17 cellular contexts compared by ENCODE assay signal in genomic region chr3:112027839-112028238, GRCh38. TPM values are rescaled to one million over a fixed set of nuclear protein-coding genes. Genes with fewer than 3 reads are reported as not detected.
DNase-seq lines count a peak whose midpoint lies in the region; ATAC-seq and TF ChIP-seq lines count a peak whose summit lies in the region.
"Had no signal": no experiment of that assay in that cellular context is flagged by ENCODE, and none has a peak within 500 bp of the region (broad histone marks: within the 10 kb centered on the region; RNA-seq: fewer than 3 reads in every experiment).

No MANE protein-coding gene starts in this region.

- H3K36me3 ChIP-seq in GM23338 (ENCODE audit: insufficient read depth) = no peaks in the 10 kb centered on the region
- H3K36me3 ChIP-seq: MG63 had no signal

- H3K27ac ChIP-seq in GM23338 (ENCODE audit: low read depth) = no peak overlapping the region
- H3K27ac ChIP-seq: SK-N-MC had no signal

- peaks cover 4% of the 10 kb centered on the region for H3K36me3 Mint-ChIP-seq in GM23338 (ENCODE audit: low read depth)

- H3K27me3 ChIP-seq in GM23338 (ENCODE audit: insufficient read depth) = no peaks in the 10 kb centered on the region
- H3K27me3 ChIP-seq: MG63 had no signal

- H3K79me2 ChIP-seq in GM23338 (replicated peaks; ENCODE audit: insufficient read depth) = no peaks in the 10 kb centered on the region

- H4K20me1 ChIP-seq in GM23338 (replicated peaks; ENCODE audit: insufficient read depth) = no peaks in the 10 kb centered on the region

- H3K4me3 ChIP-seq in GM23338 = no peak overlapping the region
- H3K4me3 ChIP-seq: GM12878, MG63, SK-N-MC had no signal

- no peaks in the 10 kb centered on the region for H3K4me1 ChIP-seq in GM23338 (ENCODE audit: insufficient read depth)

- H3F3A ChIP-seq in GM23338 (replicated peaks; ENCODE audit: low read depth) = no peaks in the 10 kb centered on the region

- H3K4me1 Mint-ChIP-seq in GM23338 = no peaks in the 10 kb centered on the region; the same call in 2 of the 3 replicates

- intact Hi-C loops in left cardiac atrium (cut with DNase I) = no loop called here

- peaks cover 7% of the 10 kb centered on the region; the same call in 2 of the 3 replicates for H3K9me3 Mint-ChIP-seq in GM23338

- no peak for TF ChIP-seq CTCF in GM23338 (conservative IDR thresholded peaks at IDR 0.05; ENCODE audit: low read depth in 2 of 2)

- peak overlapping the region; percentile 47; the same call in 1 of the 2 replicates for H2AFZ ChIP-seq in GM23338

- no peak overlapping the region for H3K4me2 ChIP-seq in GM23338

- no peaks in the 10 kb centered on the region for H3K27me3 Mint-ChIP-seq in GM23338 (ENCODE audit: insufficient read depth, low read depth, poor library complexity)

- no peak for ATAC-seq in GM23338
- ATAC-seq in left cardiac atrium = peak; percentile 67 to 91
- no peak for ATAC-seq in HG03439 (IDR thresholded peaks at IDR 0.05; ENCODE audit: unreplicated experiment)
- ATAC-seq: GM12878 had no signal

- no peak overlapping the region for H3K27ac Mint-ChIP-seq in GM23338

- H3K4me3 Mint-ChIP-seq in GM23338 = no peak overlapping the region

- DNase-seq in NCI-H1417 (lab: John Stamatoyannopoulos, UW) = peak in 2 of 3 experiments; percentile 10 to 93
- no peak for DNase-seq in NCI-H1417 treated with DMSO at 0.1 percent for 48 hours (lab: John Stamatoyannopoulos, UW)
- no peak for DNase-seq in GM23338 (ENCODE audit: low spot score)
- peak; percentile 90 to 94 for DNase-seq in NCI-H524 (lab: John Stamatoyannopoulos, UW)
- no peak for DNase-seq in left cardiac atrium
- DNase-seq in DMS153 treated with DMSO at 0.1 percent for 48 hours (lab: John Stamatoyannopoulos, UW; ENCODE audit: unreplicated experiment) = no peak
- no peak for DNase-seq in NCI-H1105 (lab: John Stamatoyannopoulos, UW)
- DNase-seq: C1 segment of cervical spinal cord, MG63, NCI-H1436, NCI-H2081 treated with DMSO at 0.1 percent for 48 hours, NCI-H526 treated with DMSO at 0.1 percent for 48 hours had no signal

- no peaks in the 10 kb centered on the region for H3K9me2 ChIP-seq in GM23338 (ENCODE audit: insufficient read depth)

TF ChIP-seq in GM23338, 12 proteins besides CTCF, POLR2A, EP300 and RAD21:
- TF ChIP-seq STAT1 (IDR thresholded peaks at IDR 0.05; ENCODE audit: unreplicated experiment) = no peak
- TF ChIP-seq EZH2 (IDR thresholded peaks at IDR 0.05; ENCODE audit: low read depth, unreplicated experiment) = no peak
- no peak for TF ChIP-seq POLR2AphosphoS5 (IDR thresholded peaks at IDR 0.05; ENCODE audit: low read depth)

RNA-seq across cellular contexts. Expression of gene TMPRSS7, which starts 6.7 kb away (rescaled TPM):
- total RNA-seq in GM23338 (2014; rRNA removed; shearing (Covaris generic)) = not detected in 2 replicates
- not detected in 2 replicates for polyA plus RNA-seq in GM23338 (2016; fragmentation: Nextera tagmentation; extraction: Ambion mirVana)
- not detected for total RNA-seq in left cardiac atrium
- total RNA-seq: G401, GM12878 had no signal

RNA-seq across cellular contexts. Expression of gene TAGLN3, which starts 29.1 kb away (rescaled TPM):
- total RNA-seq in GM23338 (2014; rRNA removed; shearing (Covaris generic)) = 6.8 and 8.2 TPM in 2 replicates
- 12.6 and 13.0 TPM in 2 replicates for polyA plus RNA-seq in GM23338 (2016; fragmentation: Nextera tagmentation; extraction: Ambion mirVana)
- not detected for total RNA-seq in left cardiac atrium
- total RNA-seq: A172, G401 had no signal

RNA-seq across cellular contexts. Expression of gene ABHD10, which starts 49.0 kb away (rescaled TPM):
- 28.0 and 29.2 TPM in 2 replicates for total RNA-seq in GM23338 (2014; rRNA removed; shearing (Covaris generic))
- polyA plus RNA-seq in GM23338 (2016; fragmentation: Nextera tagmentation; extraction: Ambion mirVana) = 16.9 and 18.4 TPM in 2 replicates
- 10 to 100 TPM; 27.6 to 30.9 TPM for total RNA-seq in left cardiac atrium

RNA-seq across cellular contexts. Expression of gene C3orf52, which starts 58.4 kb away (rescaled TPM):
- 14.1 and 16.6 TPM in 2 replicates for total RNA-seq in GM23338 (2014; rRNA removed; shearing (Covaris generic))
- 7.9 and 8.1 TPM in 2 replicates for polyA plus RNA-seq in GM23338 (2016; fragmentation: Nextera tagmentation; extraction: Ambion mirVana)
- total RNA-seq in left cardiac atrium = 1 to 10 TPM in 1 of 2 donors, under 1 TPM in 1; 0.41 to 1.5 TPM
- total RNA-seq: G401 had no signal

Comparison
In these comparisons a context has a peak if more than half of its experiments do, and no peak if none do; other contexts are left out.
1. DNase-seq: peak in NCI-H1417 (2 of 3) and NCI-H524 (2 of 2); none in NCI-H1417 treated with DMSO at 0.1 percent for 48 hours (single experiment), GM23338 (single experiment), left cardiac atrium (single experiment), DMS153 treated with DMSO at 0.1 percent for 48 hours (single experiment) and NCI-H1105 (single experiment).
2. ATAC-seq: peak in left cardiac atrium (2 of 2); none in GM23338 (single experiment) and HG03439 (single experiment).